In genomic region chr2:96022701-96023522, GRCh38 we compare ENCODE assay signal across 8 cellular contexts. TPM values are rescaled to one million over a fixed set of nuclear protein-coding genes. Genes with fewer than 3 reads are reported as not detected.
A peak's percentile ranks its signal among the peaks of the same experiment; 100 is the strongest.
DNase-seq lines count a peak whose midpoint lies in the region; TF ChIP-seq lines count a peak whose summit lies in the region.
"Not testable (repeated sequence)": the region's sequence is repeated elsewhere in the genome, so short reads cannot be mapped to it uniquely, and the experiment has no call there.

No MANE protein-coding gene starts in this region.

- H3K4me1 ChIP-seq in MM.1S (ENCODE audit: low read length); iPS DF 6.9 (ENCODE audit: control insufficient read depth, insufficient read depth, low read length); suprapubic skin: not testable (repeated sequence)

- in situ Hi-C loops in G401 (cut with HindIII; ENCODE audit: low sequenced_read_pairs), result not testable (repeated sequence)

- not testable (repeated sequence) for H3K9me3 ChIP-seq in MM.1S (replicated peaks; ENCODE audit: insufficient read depth, low read length); iPS DF 6.9 (ENCODE audit: control insufficient read depth, insufficient read depth, low read length); suprapubic skin

- not testable (repeated sequence) for H3K9ac ChIP-seq in MM.1S (ENCODE audit: low read length)

- DNase-seq in G401 (ENCODE audit: low spot score), result peak; percentile 89
- DNase-seq in HFF-Myc (ENCODE audit: extremely low read depth, low read depth), result peak; percentile 54
- DNase-seq in MM.1S, result peak; percentile 73
- peak; percentile 30 to 32 for DNase-seq in activated CD8-positive, alpha-beta memory T cell treated with anti-CD3 and anti-CD28 coated beads for 1 hour (ENCODE audit: extremely low read depth in 1 of 2, low read depth in 1 of 2)
- peak; percentile 89 for DNase-seq in cerebellar cortex (ENCODE audit: low spot score)
- DNase-seq in iPS DF 6.9 (ENCODE audit: low read depth, low spot score), result peak; percentile 55
- peak; percentile 83 for DNase-seq in putamen (ENCODE audit: low spot score)
- peak; percentile 86 for DNase-seq in suprapubic skin (ENCODE audit: low spot score in 2 of 2)

- TF ChIP-seq CTCF in HFF-Myc (IDR thresholded peaks at IDR 0.05; ENCODE audit: low read depth, low read length, missing control alignments) (peak; percentile 79), MM.1S (IDR thresholded peaks at IDR 0.05; ENCODE audit: low read length) (peak; percentile 58), suprapubic skin (IDR thresholded peaks at IDR 0.05) (peak; percentile 79)

- not testable (repeated sequence) for H3K27ac ChIP-seq in MM.1S (ENCODE audit: low read length); iPS DF 6.9 (ENCODE audit: low read length); suprapubic skin

- TF ChIP-seq EP300 in suprapubic skin (IDR thresholded peaks at IDR 0.05), result not testable (repeated sequence)

- H2AFZ ChIP-seq in MM.1S (ENCODE audit: low read length), result not testable (repeated sequence)

- not testable (repeated sequence) for H3K27me3 ChIP-seq in MM.1S (replicated peaks; ENCODE audit: insufficient read depth, low read length); iPS DF 6.9 (ENCODE audit: control insufficient read depth, insufficient read depth, low read length); suprapubic skin

- not testable (repeated sequence) for H3K9me2 ChIP-seq in MM.1S (replicated peaks; ENCODE audit: insufficient read depth, low read length)

- H3K4me2 ChIP-seq in MM.1S (ENCODE audit: low read depth, low read length), result not testable (repeated sequence)

- H3K4me3 ChIP-seq in HFF-Myc (replicated peaks; ENCODE audit: low read depth, low read length); MM.1S (ENCODE audit: low read length); iPS DF 6.9 (ENCODE audit: low read length); suprapubic skin: not testable (repeated sequence)

- WGBS in iPS DF 6.9 (ENCODE audit: insufficient coverage, insufficient read length), result no CpG with 5 or more reads among the region's 20 CpGs
- 68% methylated on average over 11 of the region's 20 CpGs for WGBS in suprapubic skin

- not testable (repeated sequence) for H3F3A ChIP-seq in MM.1S (ENCODE audit: insufficient read depth, low read length)

- TF ChIP-seq POLR2A in suprapubic skin (IDR thresholded peaks at IDR 0.05), result not testable (repeated sequence)

- not testable (repeated sequence) for H3K36me3 ChIP-seq in MM.1S (replicated peaks; ENCODE audit: insufficient read depth, low read length); iPS DF 6.9 (ENCODE audit: control insufficient read depth, insufficient read depth, low read length); suprapubic skin

- not testable (repeated sequence) for H3K79me2 ChIP-seq in MM.1S (ENCODE audit: low read length)

- not testable (repeated sequence) for H4K20me1 ChIP-seq in MM.1S (ENCODE audit: insufficient read depth, low read length)

RNA-seq across cellular contexts. Expression of gene GPAT2, which starts 11.8 kb away (rescaled TPM):
- not detected in 2 replicates for total RNA-seq in G401 (2014; rRNA removed; shearing (Covaris generic))
- total RNA-seq in suprapubic skin, result 1 to 10 TPM; 1.5 to 2.9 (median 2.0) TPM

RNA-seq across cellular contexts. Expression of gene ANKRD36C, which starts 31.3 kb away (rescaled TPM):
- total RNA-seq in G401 (2014; rRNA removed; shearing (Covaris generic)), result 6.6 and 15.6 TPM in 2 replicates
- total RNA-seq in suprapubic skin, result 100 to 1,000 TPM in 1 of 4 donors, 10 to 100 TPM in 3; 11.8 to 113 (median 22.3) TPM

Comparison
In these comparisons a context has a peak if more than half of its experiments do, and no peak if none do; other contexts are left out.
1. DNase-seq: peak in every context shown above with its lines; median percentile 89 in G401; 89 in cerebellar cortex; 86 in suprapubic skin; 83 in putamen; 73 in MM.1S; 55 in iPS DF 6.9; 54 in HFF-Myc; 31 in activated CD8-positive, alpha-beta memory T cell treated with anti-CD3 and anti-CD28 coated beads for 1 hour.